ENCODE assay signal across 19 cellular contexts in genomic region chr7:145718129-145718528, GRCh38.
DNase-seq lines count a peak whose midpoint lies in the region; ATAC-seq and TF ChIP-seq lines count a peak whose summit lies in the region.
"Had no signal": no experiment of that assay in that cellular context is flagged by ENCODE, and none has a peak within 500 bp of the region (broad histone marks: within the 10 kb centered on the region; RNA-seq: fewer than 3 reads in every experiment).

No MANE protein-coding gene starts in this region.

- H3K79me2 ChIP-seq in GM23338 (replicated peaks; ENCODE audit: insufficient read depth) (no peaks in the 10 kb centered on the region), PC-9 (ENCODE audit: low read depth) (no peaks in the 10 kb centered on the region), neural progenitor cell (ENCODE audit: low read depth) (no peaks in the 10 kb centered on the region)

- no peaks in the 10 kb centered on the region for H3K9me2 ChIP-seq in GM23338 (ENCODE audit: insufficient read depth)
- H3K9me2 ChIP-seq in PC-9 (ENCODE audit: insufficient read depth): no peaks in the 10 kb centered on the region
- H3K9me2 ChIP-seq: SK-N-SH had no signal

- POLR2A ChIA-PET in PC-9 (lab: Charles Lee; ENCODE audit: unreplicated experiment): no interaction called here

- H3K27me3 Mint-ChIP-seq in GM23338 (ENCODE audit: insufficient read depth, low read depth, poor library complexity): peaks cover 4% of the 10 kb centered on the region
- H3K27me3 Mint-ChIP-seq in neural progenitor cell (ENCODE audit: insufficient read depth, low read depth): no peaks in the 10 kb centered on the region
- H3K27me3 Mint-ChIP-seq: CD4-positive, CD25-positive, alpha-beta regulatory T cell had no signal

- BruUV-seq in PC-9 (replicated peaks; lab: Mats Ljungman, UMichigan): no TSS peak

- WGBS in esophagus muscularis mucosa: 69% methylated on average over 1 of the region's 2 CpGs

- CTCF ChIA-PET in PC-9 (lab: Charles Lee): no interaction called here

- H3K4me3 Mint-ChIP-seq in GM23338 (no peak overlapping the region), neural progenitor cell (no peak overlapping the region)
- H3K4me3 Mint-ChIP-seq: CD4-positive, CD25-positive, alpha-beta regulatory T cell had no signal

- H3K27ac Mint-ChIP-seq in GM23338: no peak overlapping the region
- no peak overlapping the region for H3K27ac Mint-ChIP-seq in neural progenitor cell

- H3K4me1 ChIP-seq in GM23338 (ENCODE audit: insufficient read depth) (no peaks in the 10 kb centered on the region), PC-9 (replicated peaks; ENCODE audit: insufficient read depth) (no peaks in the 10 kb centered on the region), neural progenitor cell (peaks cover 3% of the 10 kb centered on the region), esophagus muscularis mucosa (no peaks in the 10 kb centered on the region), right atrium auricular region (no peaks in the 10 kb centered on the region)
- H3K4me1 ChIP-seq: BE2C had no signal

- H3K36me3 Mint-ChIP-seq in GM23338 (ENCODE audit: low read depth): peaks cover 21% of the 10 kb centered on the region; the same call in 2 of the 3 replicates
- no peaks in the 10 kb centered on the region for H3K36me3 Mint-ChIP-seq in neural progenitor cell
- H3K36me3 Mint-ChIP-seq: CD4-positive, CD25-positive, alpha-beta regulatory T cell had no signal

- DNase-seq in GM23338 (ENCODE audit: low spot score) (peak; percentile 16), PC-9 (no peak), iPS DF 19.7 (ENCODE audit: low read depth, low spot score) (peak; percentile 40), neural progenitor cell (ENCODE audit: low spot score) (peak; percentile 71), NCI-H2107 (lab: John Stamatoyannopoulos, UW) (no peak), esophagus muscularis mucosa (ENCODE audit: extremely low spot score) (no peak), right atrium auricular region (ENCODE audit: low spot score) (no peak)
- DNase-seq: BE2C; CD4-positive, CD25-positive, alpha-beta regulatory T cell; COR-L47; KBM-7; NCI-H1105; NCI-H2081; NCI-H748 treated with DMSO at 0.1 percent for 48 hours; NK-92 treated with Interleukin-12 subunit alpha and Interleukin-12 subunit beta, amount 100 ng/mL, for 24 hours; OCI-M1; SHP77; SK-N-SH had no signal

- TF ChIP-seq CTCF in GM23338 (conservative IDR thresholded peaks at IDR 0.05; ENCODE audit: low read depth in 2 of 2) (no peak), PC-9 (conservative IDR thresholded peaks at IDR 0.05) (no peak), neural progenitor cell (IDR thresholded peaks at IDR 0.05) (no peak), esophagus muscularis mucosa (IDR thresholded peaks at IDR 0.05) (no peak), right atrium auricular region (IDR thresholded peaks at IDR 0.05) (no peak)

- H3F3A ChIP-seq in GM23338 (replicated peaks; ENCODE audit: low read depth): no peaks in the 10 kb centered on the region
- no peaks in the 10 kb centered on the region for H3F3A ChIP-seq in PC-9 (ENCODE audit: insufficient read depth, low read depth)
- no peaks in the 10 kb centered on the region for H3F3A ChIP-seq in neural progenitor cell (ENCODE audit: low read depth)

- no peak for TF ChIP-seq EP300 in esophagus muscularis mucosa (IDR thresholded peaks at IDR 0.05)

- H3K36me3 ChIP-seq in GM23338 (ENCODE audit: insufficient read depth) (no peaks in the 10 kb centered on the region), PC-9 (ENCODE audit: low read depth) (no peaks in the 10 kb centered on the region), neural progenitor cell (no peaks in the 10 kb centered on the region), esophagus muscularis mucosa (no peaks in the 10 kb centered on the region), right atrium auricular region (no peaks in the 10 kb centered on the region)
- H3K36me3 ChIP-seq: BE2C had no signal

- TF ChIP-seq POLR2A in esophagus muscularis mucosa (IDR thresholded peaks at IDR 0.05; ENCODE audit: low read depth): no peak

- H3K4me1 Mint-ChIP-seq in GM23338 (no peaks in the 10 kb centered on the region), neural progenitor cell (no peaks in the 10 kb centered on the region)
- H3K4me1 Mint-ChIP-seq: CD4-positive, CD25-positive, alpha-beta regulatory T cell had no signal

- no peak overlapping the region for H3K9ac ChIP-seq in neural progenitor cell
- H3K9ac ChIP-seq: SK-N-SH had no signal

- H3K4me3 ChIP-seq in GM23338 (no peak overlapping the region), PC-9 (no peak overlapping the region), neural progenitor cell (no peak overlapping the region), esophagus muscularis mucosa (no peak overlapping the region), right atrium auricular region (no peak overlapping the region)

- peak; percentile 89 for ATAC-seq in GM23338
- ATAC-seq: HCT116 had no signal

- H3K27ac ChIP-seq in GM23338 (ENCODE audit: low read depth): no peak overlapping the region
- no peak overlapping the region for H3K27ac ChIP-seq in PC-9
- no peak overlapping the region for H3K27ac ChIP-seq in neural progenitor cell
- no peak overlapping the region for H3K27ac ChIP-seq in esophagus muscularis mucosa (replicated peaks in 1 of 4)
- H3K27ac ChIP-seq in right atrium auricular region: no peak overlapping the region

- no peaks in the 10 kb centered on the region for H3K9me3 ChIP-seq in PC-9 (ENCODE audit: insufficient read depth, low read depth)
- no peaks in the 10 kb centered on the region for H3K9me3 ChIP-seq in neural progenitor cell (ENCODE audit: low read depth)
- no peaks in the 10 kb centered on the region for H3K9me3 ChIP-seq in esophagus muscularis mucosa
- H3K9me3 ChIP-seq in right atrium auricular region: no peaks in the 10 kb centered on the region
- H3K9me3 ChIP-seq: BE2C, SK-N-SH had no signal

- H3K9me3 Mint-ChIP-seq in GM23338: peaks cover 89% of the 10 kb centered on the region
- H3K9me3 Mint-ChIP-seq in neural progenitor cell: no peaks in the 10 kb centered on the region

- H2AFZ ChIP-seq in GM23338 (no peak overlapping the region), PC-9 (peak overlapping the region; percentile 68; the same call in 1 of the 2 replicates), neural progenitor cell (replicated peaks) (peak overlapping the region; percentile 85)

- H3K27me3 ChIP-seq in GM23338 (ENCODE audit: insufficient read depth): no peaks in the 10 kb centered on the region
- H3K27me3 ChIP-seq in PC-9 (ENCODE audit: insufficient read depth, low read depth): no peaks in the 10 kb centered on the region
- H3K27me3 ChIP-seq in neural progenitor cell: no peaks in the 10 kb centered on the region
- no peaks in the 10 kb centered on the region for H3K27me3 ChIP-seq in esophagus muscularis mucosa
- no peaks in the 10 kb centered on the region for H3K27me3 ChIP-seq in right atrium auricular region
- H3K27me3 ChIP-seq: BE2C had no signal

- intact Hi-C loops in PC-9 (cut with micrococcal nuclease; ENCODE audit: unreplicated experiment): no loop called here
- intact Hi-C loops in esophagus muscularis mucosa (cut with DNase I): no loop called here

- H3K4me2 ChIP-seq in GM23338 (no peak overlapping the region), PC-9 (0 out of 2 replicates have a peak overlapping the region, but pooled peaks have one; percentile 14), neural progenitor cell (no peak overlapping the region)
- H3K4me2 ChIP-seq: SK-N-SH had no signal

- no peaks in the 10 kb centered on the region for H4K20me1 ChIP-seq in GM23338 (replicated peaks; ENCODE audit: insufficient read depth)
- H4K20me1 ChIP-seq in PC-9 (ENCODE audit: insufficient read depth): no peaks in the 10 kb centered on the region
- H4K20me1 ChIP-seq in neural progenitor cell (ENCODE audit: low read depth): no peaks in the 10 kb centered on the region

TF ChIP-seq in GM23338, 12 proteins besides CTCF, POLR2A, EP300 and RAD21 (continues in another document):
- no peak for TF ChIP-seq EZH2 (IDR thresholded peaks at IDR 0.05; ENCODE audit: low read depth, unreplicated experiment)
- no peak for TF ChIP-seq ETS1 (IDR thresholded peaks at IDR 0.05)
- no peak for TF ChIP-seq ZNF331 (CRISPR knock-in tag; IDR thresholded peaks at IDR 0.05; ENCODE audit: low read depth)
- no peak for TF ChIP-seq ZNF114 (CRISPR knock-in tag; IDR thresholded peaks at IDR 0.05)
- TF ChIP-seq REST (IDR thresholded peaks at IDR 0.05; ENCODE audit: unreplicated experiment): no peak
- no peak for TF ChIP-seq CREB1 (CRISPR knock-in tag; IDR thresholded peaks at IDR 0.05; ENCODE audit: low read depth)
- TF ChIP-seq STAT1 (IDR thresholded peaks at IDR 0.05; ENCODE audit: unreplicated experiment): no peak

Comparison
In these comparisons a context has a peak if more than half of its experiments do, and no peak if none do; other contexts are left out.
1. DNase-seq: peak in GM23338 (single experiment), iPS DF 19.7 (single experiment) and neural progenitor cell (single experiment); none in PC-9 (0 of 2), NCI-H2107 (single experiment), esophagus muscularis mucosa (single experiment) and right atrium auricular region (single experiment).